In the genomic region with DNA sequence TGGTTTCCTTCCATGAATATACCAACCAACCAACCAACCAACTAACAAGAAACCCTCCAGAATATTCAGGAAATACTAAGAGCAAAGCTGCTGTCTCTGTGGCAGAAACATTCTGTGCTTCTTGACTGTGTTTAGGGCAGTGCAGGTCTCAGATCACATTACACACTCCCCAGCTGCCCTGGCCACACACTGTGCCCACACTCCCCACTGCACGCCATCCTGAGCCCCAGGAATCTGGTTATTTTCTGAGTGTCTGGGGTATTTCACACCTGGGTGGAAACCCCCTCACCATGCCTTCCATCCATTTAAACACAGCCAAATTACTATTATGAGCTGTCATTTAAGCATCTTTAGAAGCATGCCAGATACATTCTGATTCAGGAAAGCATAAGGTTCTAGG, we compare ENCODE assay signal across 8 cellular contexts.
A peak's percentile ranks its signal among the peaks of the same experiment; 100 is the strongest.
DNase-seq lines count a peak whose midpoint lies in the region; ATAC-seq and TF ChIP-seq lines count a peak whose summit lies in the region.

No MANE protein-coding gene starts in this region.

- H3K79me2 ChIP-seq in PC-3 (ENCODE audit: low read length), result peaks cover 34% of the 10 kb centered on the region

- H3K4me3 ChIP-seq in PC-3 (ENCODE audit: low read length), result peak overlapping the region; percentile 70
- peak overlapping the region in 58 of 59 donors; percentile 27 to 87 (median 67) for H3K4me3 ChIP-seq in dorsolateral prefrontal cortex
- H3K4me3 ChIP-seq in colonic mucosa, result no peak overlapping the region

- peak overlapping the region; percentile 85 for H2AFZ ChIP-seq in PC-3 (ENCODE audit: low read length)

- H3K27me3 ChIP-seq in PC-3 (ENCODE audit: low read length), result no peaks in the 10 kb centered on the region
- no peaks in the 10 kb centered on the region for H3K27me3 ChIP-seq in dorsolateral prefrontal cortex
- H3K27me3 ChIP-seq in colonic mucosa, result no peaks in the 10 kb centered on the region

- intact Hi-C loops in PC-3 (cut with micrococcal nuclease) (loop anchor here (1.0 to 5.0 kb wide), 5 partner anchors 73 to 194 kb away; no protein-coding TSS in a partner anchor), dorsolateral prefrontal cortex (cut with DNase I) (loop anchor here (5.0 kb wide), 2 partner anchors 121 to 126 kb away; no protein-coding TSS in a partner anchor), colonic mucosa (cut with DNase I) (no loop called here)

- H3K27ac ChIP-seq in PC-3 (ENCODE audit: low read length) (peak overlapping the region; percentile 48), dorsolateral prefrontal cortex (peak overlapping the region in 57 of 59 donors; percentile 32 to 97 (median 86)), colonic mucosa (no peak overlapping the region)

- peaks cover 4% of the 10 kb centered on the region for H3F3A ChIP-seq in PC-3 (ENCODE audit: low read length, unreplicated experiment)

- no peak for DNase-seq in PC-3
- DNase-seq in dorsolateral prefrontal cortex, result peak in 4 of 10 donors; percentile 9 to 41 (median 21)
- peak; percentile 45 for DNase-seq in stimulated activated CD4-positive, alpha-beta T cell treated with anti-CD3 and anti-CD28 coated beads, Interleukin-12 subunit alpha, Interleukin-12 subunit beta, amount 100 ng/mL, for 4 hours
- no peak for DNase-seq in A172 (ENCODE audit: low spot score)
- DNase-seq in colonic mucosa, result no peak
- no peak for DNase-seq in effector CD8-positive, alpha-beta T cell (lab: John Stamatoyannopoulos, UW)

- H3K9ac ChIP-seq in PC-3 (ENCODE audit: low read length) (no peak overlapping the region), colonic mucosa (ENCODE audit: low read depth in 2 of 2, low read length in 2 of 2) (no peak overlapping the region)

- CTCF ChIA-PET in PC-3 (lab: Charles Lee), result interaction anchor here (0.5 kb wide), 1 partner anchor 33 kb away, joined by 3 read pairs; no protein-coding TSS in a partner anchor

- H3K4me1 ChIP-seq in PC-3 (ENCODE audit: insufficient read depth, low read length) (peaks cover 72% of the 10 kb centered on the region), colonic mucosa (peaks cover 5% of the 10 kb centered on the region)

- no peaks in the 10 kb centered on the region for H4K20me1 ChIP-seq in PC-3 (ENCODE audit: low read length)

- POLR2A ChIA-PET in PC-3 (lab: Charles Lee; ENCODE audit: unreplicated experiment), result interaction anchor here (0.5 kb wide), 1 partner anchor 95 kb away, joined by 3 read pairs; no protein-coding TSS in a partner anchor

- BruUV-seq in PC-3 (replicated peaks; lab: Mats Ljungman, UMichigan), result no TSS peak

- ATAC-seq in GM19395 (IDR thresholded peaks at IDR 0.05; ENCODE audit: unreplicated experiment) (peak; percentile 46), PC-3 (peak; percentile 4; the same call in 1 of the 2 replicates), HG03378 (IDR thresholded peaks at IDR 0.05; ENCODE audit: unreplicated experiment) (no peak)

- no peaks in the 10 kb centered on the region; the same call in 1 of the 2 replicates for H3K36me3 ChIP-seq in PC-3 (ENCODE audit: low read depth, low read length)
- no peaks in the 10 kb centered on the region for H3K36me3 ChIP-seq in colonic mucosa

- peak overlapping the region; percentile 84 for H3K4me2 ChIP-seq in PC-3 (ENCODE audit: low read length)

- H3K9me3 ChIP-seq in PC-3 (ENCODE audit: low read length) (0 out of 2 replicates have a peak, but pooled peaks cover 3% of the 10 kb centered on the region), colonic mucosa (no peaks in the 10 kb centered on the region)

- no peaks in the 10 kb centered on the region for H3K9me2 ChIP-seq in PC-3 (replicated peaks; ENCODE audit: low read length)

- no peak for TF ChIP-seq CTCF in PC-3 (conservative IDR thresholded peaks at IDR 0.05; ENCODE audit: low read depth, low read length)
- TF ChIP-seq CTCF in dorsolateral prefrontal cortex (IDR thresholded peaks at IDR 0.05 in 54 of 56, conservative IDR thresholded peaks at IDR 0.05 in 2 of 56; ENCODE audit: low read depth in 1 of 56, partially characterized antibody in 56 of 56), result no peak
- TF ChIP-seq CTCF in colonic mucosa (IDR thresholded peaks at IDR 0.05), result no peak
